Comparison of ENCODE assay signal across 10 cellular contexts in genomic region chr7:75565129-75565528, GRCh38.
A peak's percentile ranks its signal among the peaks of the same experiment; 100 is the strongest.
DNase-seq lines count a peak whose midpoint lies in the region; ATAC-seq, FAIRE-seq and TF ChIP-seq lines count a peak whose summit lies in the region.
"Had no signal": no experiment of that assay in that cellular context is flagged by ENCODE, and none has a peak within 500 bp of the region (broad histone marks: within the 10 kb centered on the region; RNA-seq: fewer than 3 reads in every experiment).

No MANE protein-coding gene starts in this region.

- no peak for TF ChIP-seq POLR2A in H54 (IDR thresholded peaks at IDR 0.05; ENCODE audit: low read depth, low read length)

- no peaks in the 10 kb centered on the region for H3K27me3 ChIP-seq in left ventricle myocardium inferior (ENCODE audit: low read depth)

- H3K27ac ChIP-seq in left ventricle myocardium inferior (replicated peaks): peak overlapping the region; percentile 85
- H3K27ac ChIP-seq in skin epidermis: peak overlapping the region in 14 of 21 experiments; percentile 13 to 79 (median 48)

- peak; percentile 79 for FAIRE-seq in H54 (lab: Jason Lieb, UNC)

- DNase-seq in H54 (ENCODE audit: insufficient read length, low spot score): peak; percentile 78
- peak; percentile 15 for DNase-seq in UCSD-AML1 (lab: John Stamatoyannopoulos, UW; ENCODE audit: unreplicated experiment)
- no peak for DNase-seq in left ventricle myocardium inferior
- no peak for DNase-seq in SKM-1 treated with dmso at 0.1 percent for 144 hours (lab: John Stamatoyannopoulos, UW; ENCODE audit: unreplicated experiment)
- no peak for DNase-seq in NCI-H1436 (lab: John Stamatoyannopoulos, UW)
- no peak for DNase-seq in stimulated activated CD4-positive, alpha-beta T cell treated with anti-CD3 and anti-CD28 coated beads, Interleukin-4, amount 100 ng/mL, for 24 hours
- DNase-seq: endodermal cell, SHP77 treated with DMSO at 0.1 percent for 48 hours had no signal

- TF ChIP-seq CTCF in left ventricle myocardium inferior (IDR thresholded peaks at IDR 0.05; ENCODE audit: borderline replicate concordance): no peak

- intact Hi-C loops in left ventricle myocardium inferior (cut with micrococcal nuclease): no loop called here

- peaks cover 74% of the 10 kb centered on the region for H3K36me3 ChIP-seq in left ventricle myocardium inferior

- H3K4me3 ChIP-seq in left ventricle myocardium inferior: no peak overlapping the region
- no peak overlapping the region for H3K4me3 ChIP-seq in skin epidermis

- no peak for ATAC-seq in HG03439 (IDR thresholded peaks at IDR 0.05; ENCODE audit: unreplicated experiment)

- H3K4me1 ChIP-seq in left ventricle myocardium inferior: peaks cover 17% of the 10 kb centered on the region

- H3K9me3 ChIP-seq in left ventricle myocardium inferior (replicated peaks): no peaks in the 10 kb centered on the region

Comparison
In these comparisons a context has a peak if more than half of its experiments do, and no peak if none do; other contexts are left out.
1. DNase-seq: peak in H54 (single experiment) and UCSD-AML1 (single experiment); none in left ventricle myocardium inferior (single experiment), SKM-1 treated with dmso at 0.1 percent for 144 hours (single experiment), NCI-H1436 (single experiment) and stimulated activated CD4-positive, alpha-beta T cell treated with anti-CD3 and anti-CD28 coated beads, Interleukin-4, amount 100 ng/mL, for 24 hours (single experiment).